ENCODE assay signal across 8 cellular contexts in the genomic region with DNA sequence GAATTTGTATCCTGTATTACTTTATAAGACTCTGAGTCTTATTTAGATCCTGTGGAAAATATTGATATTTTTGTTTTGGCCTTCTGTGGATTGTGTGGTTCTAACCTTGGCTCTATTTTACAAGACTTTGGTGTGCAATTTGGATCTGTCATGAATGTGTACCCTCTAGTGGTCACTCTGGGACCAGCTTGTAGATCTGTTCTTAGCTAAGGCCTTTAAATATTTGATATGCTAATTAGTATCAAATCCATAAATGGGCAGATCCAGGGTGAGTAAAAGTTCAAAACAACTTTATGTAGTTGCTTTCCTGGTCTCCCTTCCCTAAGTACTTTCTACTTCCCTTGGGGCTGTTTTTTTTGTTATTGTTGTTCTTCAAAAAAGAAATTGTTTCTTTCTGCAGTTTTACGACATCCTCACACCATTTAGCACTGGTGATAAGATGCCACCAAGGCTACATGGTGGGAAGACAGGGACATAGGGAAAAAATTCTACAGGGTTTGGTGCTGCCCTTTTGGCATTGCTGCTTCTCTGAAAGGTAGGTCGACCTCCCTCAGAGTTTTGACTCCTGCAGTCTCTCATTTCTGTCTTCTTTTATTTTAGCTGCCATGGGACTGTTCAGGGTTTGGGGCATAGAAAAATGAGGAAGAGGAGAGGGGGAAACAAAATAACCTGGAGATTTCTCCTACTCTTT.
A peak's percentile ranks its signal among the peaks of the same experiment; 100 is the strongest.
DNase-seq lines count a peak whose midpoint lies in the region; ATAC-seq, FAIRE-seq and TF ChIP-seq lines count a peak whose summit lies in the region.

No MANE protein-coding gene starts in this region.

- peak; percentile 82 for FAIRE-seq in A204.1 (lab: Jason Lieb, UNC)

- ATAC-seq in GM21447 (IDR thresholded peaks at IDR 0.05; ENCODE audit: unreplicated experiment) (no peak), sciatic nerve (no peak)

- intact Hi-C loops in sciatic nerve (cut with DNase I) = no loop called here

- no peak overlapping the region for H3K27ac Mint-ChIP-seq in progenitor cell of endocrine pancreas

- peaks cover 6% of the 10 kb centered on the region for H3K4me1 Mint-ChIP-seq in progenitor cell of endocrine pancreas (ENCODE audit: low read depth)

- H3K36me3 Mint-ChIP-seq in progenitor cell of endocrine pancreas (ENCODE audit: insufficient read depth) = no peaks in the 10 kb centered on the region

- no peak for DNase-seq in GM12864 (ENCODE audit: low read depth)
- DNase-seq in RPMI7951 (ENCODE audit: low read depth) = peak; percentile 36
- peak; percentile 71 for DNase-seq in fibroblast of mammary gland (ENCODE audit: low read depth)
- DNase-seq in progenitor cell of endocrine pancreas (ENCODE audit: low spot score, unreplicated experiment) = no peak
- DNase-seq in central memory CD4-positive, alpha-beta T cell = no peak
- DNase-seq in sciatic nerve (ENCODE audit: low spot score) = no peak

- H3K27me3 Mint-ChIP-seq in progenitor cell of endocrine pancreas = no peaks in the 10 kb centered on the region

- H3K4me3 Mint-ChIP-seq in progenitor cell of endocrine pancreas (ENCODE audit: low read depth) = no peak overlapping the region

- peak; percentile 46 for TF ChIP-seq CTCF in GM12864 (IDR thresholded peaks at IDR 0.05; ENCODE audit: low read depth, low read length, missing control alignments)
- peak; percentile 82 for TF ChIP-seq CTCF in fibroblast of mammary gland (conservative IDR thresholded peaks at IDR 0.05; ENCODE audit: control insufficient read depth, insufficient read depth, low read depth, low read length)
- TF ChIP-seq CTCF in progenitor cell of endocrine pancreas (IDR thresholded peaks at IDR 0.05; ENCODE audit: unreplicated experiment) = peak; percentile 55

- H3K4me3 ChIP-seq in GM12864 (ENCODE audit: low read depth, low read length) (no peak overlapping the region), fibroblast of mammary gland (ENCODE audit: control insufficient read depth, low read depth, low read length) (no peak overlapping the region)

- no peaks in the 10 kb centered on the region for H3K9me3 Mint-ChIP-seq in progenitor cell of endocrine pancreas (ENCODE audit: low read depth)

Comparison
In these comparisons a context has a peak if more than half of its experiments do, and no peak if none do; other contexts are left out.
1. DNase-seq: peak in RPMI7951 (single experiment) and fibroblast of mammary gland (single experiment); none in GM12864 (single experiment), progenitor cell of endocrine pancreas (single experiment), central memory CD4-positive, alpha-beta T cell (single experiment) and sciatic nerve (single experiment).
2. Peak in every context shown above with its lines, with median percentiles within 50 percentile points of each other: CTCF ChIP-seq.